In genomic region chr13:50691176-50691681, GRCh38 we compare ENCODE assay signal across 1 cellular context.
TF ChIP-seq lines count a peak whose summit lies in the region.

No MANE protein-coding gene starts in this region.

TF ChIP-seq in HEK293, 187 proteins besides CTCF, POLR2A, EP300 and RAD21 (continued from another document):
- TF ChIP-seq PRDM4 (tag by site-specific recombination; IDR thresholded peaks at IDR 0.05): peak; percentile 85
- peak; percentile 54; the same call in 1 of the 2 replicates for TF ChIP-seq IKZF3 (tag by site-specific recombination; IDR thresholded peaks at IDR 0.05)
- TF ChIP-seq ZNF335 (tag by site-specific recombination; conservative IDR thresholded peaks at IDR 0.05): no peak
- TF ChIP-seq ZNF23 (tag by site-specific recombination; IDR thresholded peaks at IDR 0.05; ENCODE audit: borderline replicate concordance): no peak
- TF ChIP-seq PRDM6 (tag by site-specific recombination; IDR thresholded peaks at IDR 0.05): peak; percentile 95
- 0 out of 2 replicates have a peak, but pooled peaks have one; percentile 41 for TF ChIP-seq OVOL3 (tag by site-specific recombination; IDR thresholded peaks at IDR 0.05)
- TF ChIP-seq ZXDB (tag by site-specific recombination; IDR thresholded peaks at IDR 0.05): 0 out of 2 replicates have a peak, but pooled peaks have one; percentile 12
- no peak for TF ChIP-seq PRDM2 (tag by site-specific recombination; IDR thresholded peaks at IDR 0.05; ENCODE audit: borderline replicate concordance)
